Comparison of ENCODE assay signal across 8 cellular contexts in genomic region chr2:11343626-11344341, GRCh38. TPM values are rescaled to one million over a fixed set of nuclear protein-coding genes. Genes with fewer than 3 reads are reported as not detected.
DNase-seq lines count a peak whose midpoint lies in the region; ATAC-seq and TF ChIP-seq lines count a peak whose summit lies in the region.

No MANE protein-coding gene starts in this region.

- H3K9me3 Mint-ChIP-seq in activated naive CD4-positive, alpha-beta T cell treated with anti-CD3 and anti-CD28 coated beads, Interleukin-2, amount 50 U/mL, for 72 hours, result no peaks in the 10 kb centered on the region

- H3K36me3 ChIP-seq in heart left ventricle (no peaks in the 10 kb centered on the region), psoas muscle (ENCODE audit: insufficient read depth in 1 of 2, low read depth in 1 of 2) (no peaks in the 10 kb centered on the region)

- DNase-seq in COLO668 (lab: John Stamatoyannopoulos, UW; ENCODE audit: unreplicated experiment) (peak; percentile 47), RPMI8226 (peak; percentile 61), heart left ventricle (peak; percentile 64 to 76 (median 67)), psoas muscle (peak; percentile 62 to 79), T1000 (lab: John Stamatoyannopoulos, UW) (no peak)
- peak; percentile 29 to 63 for DNase-seq in activated naive CD4-positive, alpha-beta T cell treated with anti-CD3 and anti-CD28 coated beads, Interleukin-2, amount 50 U/mL, for 72 hours (ENCODE audit: low spot score in 2 of 2)

- peak overlapping the region; percentile 83 to 99 for H3K27ac Mint-ChIP-seq in activated naive CD4-positive, alpha-beta T cell treated with anti-CD3 and anti-CD28 coated beads, Interleukin-2, amount 50 U/mL, for 72 hours

- peak overlapping the region; percentile 69 to 100 (median 94) for H3K4me3 ChIP-seq in heart left ventricle
- peak overlapping the region; percentile 96 for H3K4me3 ChIP-seq in psoas muscle

- H3K36me3 Mint-ChIP-seq in activated naive CD4-positive, alpha-beta T cell treated with anti-CD3 and anti-CD28 coated beads, Interleukin-2, amount 50 U/mL, for 72 hours, result peaks cover 6 to 10% of the 10 kb centered on the region in 2 donors

- H3K4me1 ChIP-seq in heart left ventricle (peaks cover 7 to 59% (median 39%) of the 10 kb centered on the region in 12 donors), psoas muscle (peaks cover 30% of the 10 kb centered on the region)

- H3K27ac ChIP-seq in heart left ventricle (peak overlapping the region; percentile 94 to 100 (median 99)), psoas muscle (peak overlapping the region; percentile 98)

- TF ChIP-seq POLR2A in heart left ventricle (IDR thresholded peaks at IDR 0.05), result no peak

- WGBS in heart left ventricle, 4 donors, result 0 to 2% (median 0%) methylated on average over 8 to 56 of the region's 56 CpGs
- WGBS in psoas muscle, 3 donors, result 0% methylated on average over 25 to 56 of the region's 56 CpGs

- TF ChIP-seq CTCF in heart left ventricle (IDR thresholded peaks at IDR 0.05) (no peak), psoas muscle (IDR thresholded peaks at IDR 0.05) (no peak)

- intact Hi-C loops in heart left ventricle (cut with DNase I), result loop anchor here (2.0 to 10.0 kb wide), 19 partner anchors 25 to 189 kb away; partner anchors contain the start of gene SLC66A3 (in 3 of the 10)
- intact Hi-C loops in psoas muscle (cut with DNase I), result loop anchor here (2.0 to 5.0 kb wide), 5 partner anchors 56 to 109 kb away; no protein-coding TSS in a partner anchor

- ATAC-seq in GM19372 (IDR thresholded peaks at IDR 0.05; ENCODE audit: low read depth, unreplicated experiment) (peak; percentile 36), HG03439 (IDR thresholded peaks at IDR 0.05; ENCODE audit: unreplicated experiment) (peak; percentile 38), heart left ventricle (peak; percentile 12 to 54 (median 38)), psoas muscle (peak; percentile 29 to 65 (median 51))
- ATAC-seq in activated naive CD4-positive, alpha-beta T cell treated with anti-CD3 and anti-CD28 coated beads, Interleukin-2, amount 50 U/mL, for 72 hours, result peak; percentile 49 to 55

- H3K27me3 ChIP-seq in heart left ventricle (no peaks in the 10 kb centered on the region), psoas muscle (ENCODE audit: insufficient read depth in 3 of 3, low read length in 2 of 3) (no peaks in the 10 kb centered on the region)

- no peaks in the 10 kb centered on the region for H3K9me3 ChIP-seq in heart left ventricle
- no peaks in the 10 kb centered on the region for H3K9me3 ChIP-seq in psoas muscle

RNA-seq across cellular contexts. Expression of gene ROCK2, which starts 0.7 kb away (rescaled TPM):
- total RNA-seq in activated naive CD4-positive, alpha-beta T cell treated with anti-CD3 and anti-CD28 coated beads, Interleukin-2, amount 50 U/mL, for 72 hours, result 10 to 100 TPM in 1 of 2 donors, 1 to 10 TPM in 1; 7.5 to 15.4 TPM
- 10 to 100 TPM; 25.3 to 44.3 (median 39.0) TPM for total RNA-seq in heart left ventricle
- polyA plus RNA-seq in heart left ventricle, result 10 to 100 TPM in 1 of 2 donors, 1 to 10 TPM in 1; 6.1 to 14.3 TPM
- 10 to 100 TPM; 59.9 to 80.1 (median 62.4) TPM for total RNA-seq in psoas muscle
- polyA plus RNA-seq in psoas muscle, result 10 to 100 TPM; 12.1 to 84.4 (median 25.8) TPM
